Comparison of ENCODE assay signal across 14 cellular contexts in genomic region chr5:44932922-44933585, GRCh38.
DNase-seq lines count a peak whose midpoint lies in the region; ATAC-seq and TF ChIP-seq lines count a peak whose summit lies in the region.
"Had no signal": no experiment of that assay in that cellular context is flagged by ENCODE, and none has a peak within 500 bp of the region (broad histone marks: within the 10 kb centered on the region; RNA-seq: fewer than 3 reads in every experiment).

No MANE protein-coding gene starts in this region.

- H3K27me3 ChIP-seq in right atrium auricular region, result no peaks in the 10 kb centered on the region

- H3K4me1 ChIP-seq in right atrium auricular region, result no peaks in the 10 kb centered on the region

- H3K27ac ChIP-seq in right atrium auricular region, result no peak overlapping the region

- in situ Hi-C loops in GM13976 (cut with MboI; ENCODE audit: low sequenced_read_pairs, unreplicated experiment), result no loop called here

- H3K36me3 ChIP-seq in right atrium auricular region, result no peaks in the 10 kb centered on the region

- no peak overlapping the region for H3K4me3 Mint-ChIP-seq in activated naive CD8-positive, alpha-beta T cell treated with anti-CD3 and anti-CD28 coated beads, Interleukin-2, amount 50 U/mL, for 24 hours
- H3K4me3 Mint-ChIP-seq: stimulated activated effector memory CD8-positive, alpha-beta T cell treated with anti-CD3 and anti-CD28 coated beads, Interleukin-12 subunit alpha, Interleukin-12 subunit beta, amount 100 ng/mL, for 72 hours had no signal

- H3K36me3 Mint-ChIP-seq in activated naive CD8-positive, alpha-beta T cell treated with anti-CD3 and anti-CD28 coated beads, Interleukin-2, amount 50 U/mL, for 24 hours (ENCODE audit: low read depth), result no peaks in the 10 kb centered on the region
- H3K36me3 Mint-ChIP-seq: stimulated activated effector memory CD8-positive, alpha-beta T cell treated with anti-CD3 and anti-CD28 coated beads, Interleukin-12 subunit alpha, Interleukin-12 subunit beta, amount 100 ng/mL, for 72 hours had no signal

- no peaks in the 10 kb centered on the region for H3K27me3 Mint-ChIP-seq in activated naive CD8-positive, alpha-beta T cell treated with anti-CD3 and anti-CD28 coated beads, Interleukin-2, amount 50 U/mL, for 24 hours

- H3K27ac Mint-ChIP-seq in activated naive CD8-positive, alpha-beta T cell treated with anti-CD3 and anti-CD28 coated beads, Interleukin-2, amount 50 U/mL, for 24 hours, result no peak overlapping the region
- H3K27ac Mint-ChIP-seq: stimulated activated effector memory CD8-positive, alpha-beta T cell treated with anti-CD3 and anti-CD28 coated beads, Interleukin-12 subunit alpha, Interleukin-12 subunit beta, amount 100 ng/mL, for 72 hours had no signal

- TF ChIP-seq CTCF in GM13976 (IDR thresholded peaks at IDR 0.05; ENCODE audit: borderline replicate concordance, control extremely low read depth, extremely low read depth, insufficient read depth, missing control alignments) (no peak), right atrium auricular region (IDR thresholded peaks at IDR 0.05) (no peak)

- H3K9me3 ChIP-seq in right atrium auricular region, result peaks cover 0 to 11% of the 10 kb centered on the region in 2 donors

- H3K4me3 ChIP-seq in right atrium auricular region, result no peak overlapping the region

- ATAC-seq in GM19397 (IDR thresholded peaks at IDR 0.05; ENCODE audit: unreplicated experiment) (peak; percentile 96), HG02759 (IDR thresholded peaks at IDR 0.05; ENCODE audit: unreplicated experiment) (peak; percentile 96), HG03432 (IDR thresholded peaks at IDR 0.05; ENCODE audit: unreplicated experiment) (peak; percentile 99)
- ATAC-seq in activated naive CD8-positive, alpha-beta T cell treated with anti-CD3 and anti-CD28 coated beads, Interleukin-2, amount 50 U/mL, for 24 hours, result no peak
- ATAC-seq: left ventricle myocardium superior; stimulated activated effector memory CD8-positive, alpha-beta T cell treated with anti-CD3 and anti-CD28 coated beads, Interleukin-12 subunit alpha, Interleukin-12 subunit beta, amount 100 ng/mL, for 72 hours had no signal

- peaks cover 9% of the 10 kb centered on the region for H3K9me3 Mint-ChIP-seq in activated naive CD8-positive, alpha-beta T cell treated with anti-CD3 and anti-CD28 coated beads, Interleukin-2, amount 50 U/mL, for 24 hours

- no peaks in the 10 kb centered on the region for H3K4me1 Mint-ChIP-seq in activated naive CD8-positive, alpha-beta T cell treated with anti-CD3 and anti-CD28 coated beads, Interleukin-2, amount 50 U/mL, for 24 hours
- H3K4me1 Mint-ChIP-seq: stimulated activated effector memory CD8-positive, alpha-beta T cell treated with anti-CD3 and anti-CD28 coated beads, Interleukin-12 subunit alpha, Interleukin-12 subunit beta, amount 100 ng/mL, for 72 hours had no signal

- peak; percentile 26 for DNase-seq in GM13976 (ENCODE audit: low spot score)
- no peak for DNase-seq in activated naive CD8-positive, alpha-beta T cell treated with anti-CD3 and anti-CD28 coated beads, Interleukin-2, amount 50 U/mL, for 24 hours
- DNase-seq in effector CD8-positive, alpha-beta T cell (lab: John Stamatoyannopoulos, UW), result no peak
- DNase-seq in OCI-M2 (lab: John Stamatoyannopoulos, UW; ENCODE audit: unreplicated experiment), result no peak
- no peak for DNase-seq in right atrium auricular region (ENCODE audit: low spot score)
- DNase-seq: activated CD4-positive, alpha-beta T cell treated with anti-CD3 and anti-CD28 coated beads, Interleukin-2, amount 50 U/mL, for 4 hours; AML-193; GDM1; left ventricle myocardium superior; NCI-H1048 had no signal
